32 cellular contexts compared by ENCODE assay signal in the genomic region with DNA sequence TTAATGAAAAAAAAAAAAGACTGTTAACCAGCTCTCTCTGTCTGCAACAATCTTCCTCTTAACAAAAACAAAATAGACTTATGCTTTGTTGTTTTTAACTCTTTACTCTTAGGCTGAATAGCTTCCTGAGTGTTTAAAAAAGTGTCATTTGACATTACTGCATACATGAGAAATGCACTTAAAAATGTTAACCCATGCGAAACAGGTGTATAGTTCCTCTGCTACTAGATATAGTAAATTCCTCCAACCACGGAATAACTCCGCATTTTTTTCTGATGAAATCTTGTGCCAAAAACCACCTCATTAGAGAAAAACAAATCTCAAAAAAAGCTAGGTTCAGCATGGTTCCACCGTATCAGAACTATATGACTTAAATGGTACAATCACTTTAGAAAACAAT.
"Had no signal": no experiment of that assay in that cellular context is flagged by ENCODE, and none has a peak within 500 bp of the region (broad histone marks: within the 10 kb centered on the region; RNA-seq: fewer than 3 reads in every experiment).

No MANE protein-coding gene starts in this region.

- DNase-seq: activated B cell treated with CpG ODN at 0.5 μM for 24 hours; activated CD4-positive, alpha-beta T cell treated with anti-CD3 and anti-CD28 coated beads for 48 hours; activated CD4-positive, alpha-beta T cell treated with anti-CD3 and anti-CD28 coated beads, Interleukin-2, amount 50 U/mL, for 1 hour; activated CD4-positive, alpha-beta T cell treated with anti-CD3 and anti-CD28 coated beads, Interleukin-2, amount 50 U/mL, for 48 hours; activated CD8-positive, alpha-beta memory T cell treated with anti-CD3 and anti-CD28 coated beads for 24 hours; activated CD8-positive, alpha-beta T cell treated with anti-CD3 and anti-CD28 coated beads for 36 hours; activated effector memory CD4-positive, alpha-beta T cell treated with Interleukin-2 at 50 U/mL for 16 hours; activated gamma-delta T cell treated with Interleukin-2 at 50 U/mL for 16 hours; activated naive CD4-positive, alpha-beta T cell treated with anti-CD3 and anti-CD28 coated beads, Interleukin-2, amount 50 U/mL, for 16 hours; activated naive CD4-positive, alpha-beta T cell treated with Interleukin-2 at 50 U/mL for 16 hours; activated T-cell treated with anti-CD3 and anti-CD28 coated beads, Interleukin-2, amount 50 U/mL, for 4 hours; amniotic stem cell; anterior cingulate cortex; body of pancreas; central memory CD4-positive, alpha-beta T cell; cerebellar nuclear complex; colonic mucosa; effector CD8-positive, alpha-beta T cell; esophagus squamous epithelium; foreskin melanocyte; head of caudate nucleus; T-helper 1 cell; T-helper 17 cell; T1000; WERI-Rb-1 had no signal

- H3K4me1 ChIP-seq: body of pancreas, colonic mucosa, esophagus squamous epithelium, gastroesophageal sphincter had no signal

- H3K27ac Mint-ChIP-seq: activated B cell treated with CpG ODN at 0.5 μM for 24 hours; activated CD8-positive, alpha-beta T cell treated with anti-CD3 and anti-CD28 coated beads for 36 hours; activated naive CD8-positive, alpha-beta T cell; activated T-helper 17 cell treated with anti-CD3 and anti-CD28 coated beads, Interleukin-2, amount 50 U/mL, for 72 hours; T-helper 17 cell; T-helper 2 cell treated with Interferon-gamma antibody and Interleukin-4, amounts not matched to agents 5 μg/mL and 100 μg/mL, for 36 hours had no signal

- H3K9me3 Mint-ChIP-seq: activated B cell treated with CpG ODN at 0.5 μM for 24 hours; activated T-cell treated with anti-CD3 and anti-CD28 coated beads, Interleukin-2, amount 50 U/mL, for 4 hours; activated T-helper 17 cell treated with anti-CD3 and anti-CD28 coated beads, Interleukin-2, amount 50 U/mL, for 72 hours; T-helper 2 cell treated with Interferon-gamma antibody and Interleukin-4, amounts not matched to agents 5 μg/mL and 100 μg/mL, for 36 hours had no signal

- H3K4me3 Mint-ChIP-seq: activated B cell treated with CpG ODN at 0.5 μM for 24 hours; activated CD8-positive, alpha-beta T cell treated with anti-CD3 and anti-CD28 coated beads for 36 hours; activated naive CD8-positive, alpha-beta T cell; activated T-cell treated with anti-CD3 and anti-CD28 coated beads, Interleukin-2, amount 50 U/mL, for 4 hours; activated T-helper 17 cell treated with anti-CD3 and anti-CD28 coated beads, Interleukin-2, amount 50 U/mL, for 72 hours; T-helper 17 cell; T-helper 2 cell treated with Interferon-gamma antibody and Interleukin-4, amounts not matched to agents 5 μg/mL and 100 μg/mL, for 36 hours had no signal

- H3K27me3 Mint-ChIP-seq: activated B cell treated with CpG ODN at 0.5 μM for 24 hours; activated CD8-positive, alpha-beta T cell treated with anti-CD3 and anti-CD28 coated beads for 36 hours; activated naive CD8-positive, alpha-beta T cell; activated T-helper 17 cell treated with anti-CD3 and anti-CD28 coated beads, Interleukin-2, amount 50 U/mL, for 72 hours; T-helper 17 cell had no signal

- H3K4me1 Mint-ChIP-seq: activated B cell treated with CpG ODN at 0.5 μM for 24 hours; activated T-helper 17 cell treated with anti-CD3 and anti-CD28 coated beads, Interleukin-2, amount 50 U/mL, for 72 hours; T-helper 17 cell had no signal

- H3K36me3 Mint-ChIP-seq: activated naive CD8-positive, alpha-beta T cell had no signal

- ATAC-seq: activated CD4-positive, CD25-positive, alpha-beta regulatory T cell treated with anti-CD3 and anti-CD28 coated beads, Interleukin-2, amount 50 U/mL, for 24 hours; activated CD8-positive, alpha-beta T cell treated with anti-CD3 and anti-CD28 coated beads for 36 hours; activated T-cell treated with anti-CD3 and anti-CD28 coated beads, Interleukin-2, amount 50 U/mL, for 4 hours; activated T-helper 17 cell treated with anti-CD3 and anti-CD28 coated beads, Interleukin-2, amount 50 U/mL, for 72 hours; body of pancreas; gastroesophageal sphincter; T-helper 17 cell had no signal

- H3K4me3 ChIP-seq: body of pancreas, cardiac muscle cell, colonic mucosa, esophagus squamous epithelium, gastroesophageal sphincter had no signal

- H3K27ac ChIP-seq: body of pancreas, cardiac muscle cell, colonic mucosa, epithelial cell of prostate, esophagus squamous epithelium, gastroesophageal sphincter, WERI-Rb-1 had no signal

- H3K36me3 ChIP-seq: cardiac muscle cell, colonic mucosa, esophagus squamous epithelium, gastroesophageal sphincter, WERI-Rb-1 had no signal

- H3K27me3 ChIP-seq: body of pancreas, cardiac muscle cell, colonic mucosa, esophagus squamous epithelium, gastroesophageal sphincter had no signal

- H3K9me3 ChIP-seq: body of pancreas, colonic mucosa, esophagus squamous epithelium, gastroesophageal sphincter had no signal
